ENCODE assay signal across 18 cellular contexts in genomic region chr9:110942522-110942921, GRCh38.
A peak's percentile ranks its signal among the peaks of the same experiment; 100 is the strongest.
DNase-seq lines count a peak whose midpoint lies in the region; TF ChIP-seq lines count a peak whose summit lies in the region.
"Had no signal": no experiment of that assay in that cellular context is flagged by ENCODE, and none has a peak within 500 bp of the region (broad histone marks: within the 10 kb centered on the region; RNA-seq: fewer than 3 reads in every experiment).

No MANE protein-coding gene starts in this region.

- TF ChIP-seq CTCF in fibroblast of the aortic adventitia (IDR thresholded peaks at IDR 0.05; ENCODE audit: insufficient read depth, low read length) (no peak), retinal pigment epithelial cell (conservative IDR thresholded peaks at IDR 0.05; ENCODE audit: low read depth, low read length) (no peak)

- DNase-seq in ELR (ENCODE audit: low read depth) (peak; percentile 55), RPMI7951 (ENCODE audit: low read depth) (peak; percentile 89), fibroblast of the aortic adventitia (ENCODE audit: low read depth) (peak; percentile 62), retinal pigment epithelial cell (ENCODE audit: low read depth) (peak; percentile 58), middle frontal gyrus (ENCODE audit: extremely low spot score, low spot score) (no peak), NCI-H2107 (lab: John Stamatoyannopoulos, UW) (no peak), CD1c-positive myeloid dendritic cell (ENCODE audit: extremely low spot score) (no peak), NCI-H2029 treated with DMSO at 0.1 percent for 48 hours (lab: John Stamatoyannopoulos, UW) (no peak)
- DNase-seq: activated CD4-positive, alpha-beta T cell treated with anti-CD3 and anti-CD28 coated beads for 1 hour; activated CD8-positive, alpha-beta memory T cell treated with anti-CD3 and anti-CD28 coated beads, Interleukin-2, amount 10 ng/mL, durations not matched to agents 7 days and 5 days; activated gamma-delta T cell; C1 segment of cervical spinal cord; hypothalamus; NCI-H1694 treated with DMSO at 0.1 percent for 48 hours; SIG-M5; spleen; tibial artery had no signal

- no peak overlapping the region for H3K4me3 ChIP-seq in fibroblast of the aortic adventitia (ENCODE audit: low read depth, low read length)
- no peak overlapping the region for H3K4me3 ChIP-seq in retinal pigment epithelial cell (ENCODE audit: low read length)
- H3K4me3 ChIP-seq: esophagus muscularis mucosa, spleen, tibial artery had no signal

Comparison
In these comparisons a context has a peak if more than half of its experiments do, and no peak if none do; other contexts are left out.
1. DNase-seq: peak in ELR (single experiment), RPMI7951 (single experiment), fibroblast of the aortic adventitia (single experiment) and retinal pigment epithelial cell (single experiment); none in middle frontal gyrus (single experiment), NCI-H2107 (single experiment), CD1c-positive myeloid dendritic cell (single experiment) and NCI-H2029 treated with DMSO at 0.1 percent for 48 hours (single experiment).